Comparison of ENCODE assay signal across 15 cellular contexts in genomic region chr21:34543017-34543416, GRCh38. TPM values are rescaled to one million over a fixed set of nuclear protein-coding genes. Genes with fewer than 3 reads are reported as not detected.
"Had no signal": no experiment of that assay in that cellular context is flagged by ENCODE, and none has a peak within 500 bp of the region (broad histone marks: within the 10 kb centered on the region; RNA-seq: fewer than 3 reads in every experiment).

No MANE protein-coding gene starts in this region.

- H3K4me3 ChIP-seq: prostate gland, right atrium auricular region, SK-N-MC, testis, upper lobe of right lung had no signal

- H3K27me3 Mint-ChIP-seq: activated CD4-positive, alpha-beta memory T cell treated with anti-CD3 and anti-CD28 coated beads, Interleukin-2, amount 10 ng/mL, durations not matched to agents 7 days and 5 days; activated naive CD4-positive, alpha-beta T cell treated with anti-CD3 and anti-CD28 coated beads, Interleukin-2, amount 10 ng/mL, durations not matched to agents 7 days and 5 days; activated T-cell treated with anti-CD3 and anti-CD28 coated beads, Interleukin-2, amount 50 U/mL, for 24 hours had no signal

- DNase-seq: activated CD4-positive, alpha-beta memory T cell treated with anti-CD3 and anti-CD28 coated beads, Interleukin-2, amount 10 ng/mL, durations not matched to agents 7 days and 5 days; activated effector memory CD4-positive, alpha-beta T cell treated with Interleukin-2 at 50 U/mL for 16 hours; activated naive CD4-positive, alpha-beta T cell treated with anti-CD3 and anti-CD28 coated beads, Interleukin-2, amount 10 ng/mL, durations not matched to agents 7 days and 5 days; activated T-cell treated with anti-CD3 and anti-CD28 coated beads, Interleukin-2, amount 50 U/mL, for 24 hours; foreskin keratinocyte; hippocampal formation; nephron progenitor cell; testis; upper lobe of right lung had no signal

- H3K27me3 ChIP-seq: foreskin keratinocyte, right atrium auricular region, testis, upper lobe of right lung had no signal

- H3K36me3 ChIP-seq: prostate gland, right atrium auricular region, upper lobe of right lung had no signal

- H3K4me3 Mint-ChIP-seq: activated CD4-positive, alpha-beta memory T cell treated with anti-CD3 and anti-CD28 coated beads, Interleukin-2, amount 10 ng/mL, durations not matched to agents 7 days and 5 days; activated naive CD4-positive, alpha-beta T cell treated with anti-CD3 and anti-CD28 coated beads, Interleukin-2, amount 10 ng/mL, durations not matched to agents 7 days and 5 days; activated T-cell treated with anti-CD3 and anti-CD28 coated beads, Interleukin-2, amount 50 U/mL, for 24 hours; nephron progenitor cell; T-helper 2 cell treated with Interferon-gamma antibody and Interleukin-4, amounts not matched to agents 5 μg/mL and 100 μg/mL, for 36 hours had no signal

- H3K9me3 Mint-ChIP-seq: activated CD4-positive, alpha-beta memory T cell treated with anti-CD3 and anti-CD28 coated beads, Interleukin-2, amount 10 ng/mL, durations not matched to agents 7 days and 5 days; T-helper 2 cell treated with Interferon-gamma antibody and Interleukin-4, amounts not matched to agents 5 μg/mL and 100 μg/mL, for 36 hours had no signal

- H3K9me3 ChIP-seq: prostate gland, right atrium auricular region, testis, upper lobe of right lung had no signal

- H3K27ac Mint-ChIP-seq: activated CD4-positive, alpha-beta memory T cell treated with anti-CD3 and anti-CD28 coated beads, Interleukin-2, amount 10 ng/mL, durations not matched to agents 7 days and 5 days; activated naive CD4-positive, alpha-beta T cell treated with anti-CD3 and anti-CD28 coated beads, Interleukin-2, amount 10 ng/mL, durations not matched to agents 7 days and 5 days; activated T-cell treated with anti-CD3 and anti-CD28 coated beads, Interleukin-2, amount 50 U/mL, for 24 hours; nephron progenitor cell; T-helper 2 cell treated with Interferon-gamma antibody and Interleukin-4, amounts not matched to agents 5 μg/mL and 100 μg/mL, for 36 hours had no signal

- H3K27ac ChIP-seq: foreskin keratinocyte, prostate gland, SK-N-MC, testis, upper lobe of right lung had no signal

- ATAC-seq: foreskin keratinocyte, upper lobe of right lung had no signal

- H3K4me1 ChIP-seq: foreskin keratinocyte, prostate gland, testis had no signal

- H3K36me3 Mint-ChIP-seq: activated naive CD4-positive, alpha-beta T cell treated with anti-CD3 and anti-CD28 coated beads, Interleukin-2, amount 10 ng/mL, durations not matched to agents 7 days and 5 days had no signal

RNA-seq across cellular contexts. Expression of gene KCNE1, which starts 31.0 kb away (rescaled TPM):
- total RNA-seq: epithelial cell of proximal tubule, kidney epithelial cell had no signal
